In the genomic region with DNA sequence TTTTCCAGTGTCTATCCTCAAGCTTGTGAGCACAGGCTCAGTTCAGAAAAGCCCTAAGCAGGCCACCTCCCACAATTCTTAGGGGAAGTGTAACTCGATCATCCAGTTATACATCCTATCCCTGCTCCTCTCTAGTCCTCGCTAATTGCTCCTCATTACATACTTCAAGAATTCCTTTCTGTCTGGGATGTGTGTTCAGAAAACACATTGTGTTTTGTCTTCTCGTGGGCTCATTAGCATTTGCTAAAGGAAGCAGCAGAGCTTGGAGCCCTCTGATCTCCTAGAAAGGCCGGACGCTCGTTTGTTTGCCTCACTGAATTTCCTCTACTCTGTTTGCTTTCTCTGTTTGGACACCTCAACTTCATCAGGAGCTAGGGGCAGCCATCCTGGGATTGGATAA, we compare ENCODE assay signal across 10 cellular contexts.
A peak's percentile ranks its signal among the peaks of the same experiment; 100 is the strongest.
DNase-seq lines count a peak whose midpoint lies in the region; ATAC-seq and TF ChIP-seq lines count a peak whose summit lies in the region.
"Had no signal": no experiment of that assay in that cellular context is flagged by ENCODE, and none has a peak within 500 bp of the region (broad histone marks: within the 10 kb centered on the region; RNA-seq: fewer than 3 reads in every experiment).

No MANE protein-coding gene starts in this region.

- intact Hi-C loops in breast epithelium (cut with DNase I; ENCODE audit: low total_unique reads): no loop called here

- no peak for TF ChIP-seq POLR2A in breast epithelium (IDR thresholded peaks at IDR 0.05)

- DNase-seq in Caki2 (ENCODE audit: low read depth): peak; percentile 71
- peak; percentile 74 for DNase-seq in NCI-H2029 (lab: John Stamatoyannopoulos, UW)
- DNase-seq in breast epithelium (ENCODE audit: low spot score in 2 of 2): no peak
- DNase-seq in mesenchymal stem cell: peak; percentile 8
- DNase-seq in NOMO-1 treated with DMSO at 0.1 percent for 48 hours (lab: John Stamatoyannopoulos, UW; ENCODE audit: unreplicated experiment): no peak
- no peak for DNase-seq in central memory CD4-positive, alpha-beta T cell
- DNase-seq in activated CD4-positive, alpha-beta T cell treated with anti-CD3 and anti-CD28 coated beads, Interleukin-2, amount 50 U/mL, for 1 hour: no peak
- DNase-seq: NCI-H1930 had no signal

- H3K9me3 ChIP-seq in breast epithelium (no peaks in the 10 kb centered on the region), mesenchymal stem cell (ENCODE audit: control insufficient read depth, low read length) (no peaks in the 10 kb centered on the region)

- H3K9ac ChIP-seq in mesenchymal stem cell (ENCODE audit: low read length): no peak overlapping the region

- H3K4ac ChIP-seq in mesenchymal stem cell (ENCODE audit: low read depth in 1 of 2, low read length in 2 of 2): no peak overlapping the region

- H3K4me1 ChIP-seq in breast epithelium: peaks cover 0 to 3% of the 10 kb centered on the region in 2 donors
- H3K4me1 ChIP-seq in mesenchymal stem cell (ENCODE audit: control insufficient read depth, insufficient read depth, low read depth, low read length): no peaks in the 10 kb centered on the region

- no peak overlapping the region for H3K14ac ChIP-seq in mesenchymal stem cell (ENCODE audit: low read length in 2 of 2)

- no peak overlapping the region for H4K91ac ChIP-seq in mesenchymal stem cell (ENCODE audit: low read length)

- no peak overlapping the region for H2BK5ac ChIP-seq in mesenchymal stem cell (ENCODE audit: low read depth, low read length, poor library complexity, severe bottlenecking)

- H3K18ac ChIP-seq in mesenchymal stem cell (ENCODE audit: low read depth in 1 of 2, low read length in 2 of 2): peak overlapping the region in 1 of 2 experiments; percentile 61

- H2BK15ac ChIP-seq in mesenchymal stem cell (ENCODE audit: low read depth, poor library complexity, severe bottlenecking): no peak overlapping the region

- no peak overlapping the region for H3K4me3 ChIP-seq in breast epithelium
- H3K4me3 ChIP-seq in mesenchymal stem cell (ENCODE audit: insufficient read depth in 1 of 2, low read depth in 1 of 2, low read length in 2 of 2): no peak overlapping the region

- no peak overlapping the region for H2AFZ ChIP-seq in mesenchymal stem cell (ENCODE audit: low read depth, low read length)

- WGBS in mesenchymal stem cell: 59% methylated on average over 6 of the region's 6 CpGs

- no peak for TF ChIP-seq CTCF in breast epithelium (IDR thresholded peaks at IDR 0.05)

- no peak overlapping the region for H2BK12ac ChIP-seq in mesenchymal stem cell (ENCODE audit: low read length in 2 of 2)

- no peak for ATAC-seq in HG02973 (IDR thresholded peaks at IDR 0.05; ENCODE audit: unreplicated experiment)
- ATAC-seq: activated naive CD4-positive, alpha-beta T cell treated with anti-CD3 and anti-CD28 coated beads, Interleukin-2, amount 50 U/mL, for 72 hours had no signal

- H2BK120ac ChIP-seq in mesenchymal stem cell (ENCODE audit: low read depth, low read length): peak overlapping the region; percentile 42

- no peak overlapping the region for H2AK5ac ChIP-seq in mesenchymal stem cell (ENCODE audit: low read length, severe bottlenecking)

- no peaks in the 10 kb centered on the region for H3K79me1 ChIP-seq in mesenchymal stem cell (replicated peaks; ENCODE audit: low read length, poor library complexity, severe bottlenecking)

- H3K27me3 ChIP-seq in breast epithelium (no peaks in the 10 kb centered on the region), mesenchymal stem cell (ENCODE audit: control insufficient read depth in 1 of 2, insufficient read depth in 1 of 2, low read length in 2 of 2) (no peaks in the 10 kb centered on the region)

- H3K36me3 ChIP-seq in breast epithelium: no peaks in the 10 kb centered on the region
- H3K36me3 ChIP-seq in mesenchymal stem cell (ENCODE audit: control insufficient read depth in 1 of 2, insufficient read depth in 2 of 2, low read depth in 1 of 2, low read length in 2 of 2): no peaks in the 10 kb centered on the region

- H3K23ac ChIP-seq in mesenchymal stem cell (ENCODE audit: low read length in 2 of 2): no peak overlapping the region

- in situ Hi-C loops in Caki2 (cut with HindIII; ENCODE audit: low pct_unique_long_range_greater_than_20kb, low sequenced_read_pairs): no loop called here

- H4K8ac ChIP-seq in mesenchymal stem cell (ENCODE audit: low read length): no peak overlapping the region

- peak overlapping the region; percentile 13 for H3K4me2 ChIP-seq in mesenchymal stem cell (ENCODE audit: low read length, poor library complexity, severe bottlenecking)

- H3K27ac ChIP-seq in breast epithelium (peak overlapping the region; percentile 54 to 62), mesenchymal stem cell (ENCODE audit: low read length, poor library complexity, severe bottlenecking) (peak overlapping the region; percentile 53)

Comparison
In these comparisons a context has a peak if more than half of its experiments do, and no peak if none do; other contexts are left out.
1. DNase-seq: peak in Caki2 (single experiment), NCI-H2029 (single experiment) and mesenchymal stem cell (single experiment); none in breast epithelium (0 of 2), NOMO-1 treated with DMSO at 0.1 percent for 48 hours (single experiment), central memory CD4-positive, alpha-beta T cell (single experiment) and activated CD4-positive, alpha-beta T cell treated with anti-CD3 and anti-CD28 coated beads, Interleukin-2, amount 50 U/mL, for 1 hour (single experiment).